1 cellular context compared by ENCODE assay signal in genomic region chr19:4182082-4182926, GRCh38.
TF ChIP-seq lines count a peak whose summit lies in the region.

Gene ANKRD24, plus strand, starts transcription at chr19:4182689. Its CDS starts 3,737 bp downstream, at chr19:4186426.
Gene SIRT6, minus strand, starts transcription at chr19:4182563. Its CDS starts 24 bp downstream, at chr19:4182539.

TF ChIP-seq in HepG2, 621 proteins besides CTCF, POLR2A, EP300 and RAD21 (continued from another document and continues in another):
- no peak for TF ChIP-seq BCLAF1 (IDR thresholded peaks at IDR 0.05)
- 0 out of 2 replicates have a peak, but pooled peaks have one; percentile 48 for TF ChIP-seq PRMT3 (CRISPR knock-in tag; IDR thresholded peaks at IDR 0.05; ENCODE audit: borderline replicate concordance, low read depth)
- TF ChIP-seq SNAPC5 (CRISPR knock-in tag; IDR thresholded peaks at IDR 0.05; ENCODE audit: borderline replicate concordance), result no peak
- peak; percentile 64 for TF ChIP-seq NCOA2 (CRISPR knock-in tag; IDR thresholded peaks at IDR 0.05)
- no peak for TF ChIP-seq ZNF292 (CRISPR knock-in tag; IDR thresholded peaks at IDR 0.05; ENCODE audit: borderline replicate concordance, low read depth)
- TF ChIP-seq PCBP1 (IDR thresholded peaks at IDR 0.05; ENCODE audit: borderline replicate concordance, low read depth, low read length), result peak; percentile 60; the same call in 1 of the 2 replicates
- TF ChIP-seq ZBTB40 (IDR thresholded peaks at IDR 0.05), result peak; percentile 100
- peak; percentile 100 for TF ChIP-seq ZBTB40 (CRISPR knock-in tag; IDR thresholded peaks at IDR 0.05)
- TF ChIP-seq HMGXB4 (CRISPR knock-in tag; IDR thresholded peaks at IDR 0.05; ENCODE audit: borderline replicate concordance in 1 of 2, low read depth in 1 of 2), result peak; percentile 70 to 90; a peak in 3 of 4 replicates
- TF ChIP-seq ZNF670 (CRISPR knock-in tag; IDR thresholded peaks at IDR 0.05; ENCODE audit: borderline replicate concordance), result peak; percentile 73; the same call in 1 of the 2 replicates
- no peak for TF ChIP-seq ZNF720 (CRISPR knock-in tag; IDR thresholded peaks at IDR 0.05)
- TF ChIP-seq ZNF775 (CRISPR knock-in tag; IDR thresholded peaks at IDR 0.05; ENCODE audit: borderline replicate concordance), result no peak
- TF ChIP-seq PHF21A (CRISPR knock-in tag; IDR thresholded peaks at IDR 0.05), result peak; percentile 92
- no peak for TF ChIP-seq ZNF691 (CRISPR knock-in tag; IDR thresholded peaks at IDR 0.05; ENCODE audit: borderline replicate concordance, low read depth)
- TF ChIP-seq RFXAP (CRISPR knock-in tag; IDR thresholded peaks at IDR 0.05; ENCODE audit: borderline replicate concordance), result peak; percentile 66
- peak; percentile 98 for TF ChIP-seq GATAD1 (CRISPR knock-in tag; IDR thresholded peaks at IDR 0.05)
- peak; percentile 67; the same call in 1 of the 2 replicates for TF ChIP-seq ZMYM2 (CRISPR knock-in tag; IDR thresholded peaks at IDR 0.05)
- TF ChIP-seq CENPX (CRISPR knock-in tag; IDR thresholded peaks at IDR 0.05), result no peak
- peak; percentile 87 for TF ChIP-seq ZNF274 (CRISPR knock-in tag; IDR thresholded peaks at IDR 0.05)
- TF ChIP-seq TSC22D2 (CRISPR knock-in tag; IDR thresholded peaks at IDR 0.05; ENCODE audit: borderline replicate concordance), result peak; percentile 47; the same call in 1 of the 2 replicates
- TF ChIP-seq ZNF746 (CRISPR knock-in tag; IDR thresholded peaks at IDR 0.05), result no peak
- TF ChIP-seq ZNF589 (CRISPR knock-in tag; conservative IDR thresholded peaks at IDR 0.05), result 0 out of 2 replicates have a peak, but pooled peaks have one; percentile 47
- no peak for TF ChIP-seq HINFP (CRISPR knock-in tag; IDR thresholded peaks at IDR 0.05; ENCODE audit: low read depth)
- no peak for TF ChIP-seq ZBTB7A (CRISPR knock-in tag; IDR thresholded peaks at IDR 0.05)
- no peak for TF ChIP-seq TOPORS (CRISPR knock-in tag; IDR thresholded peaks at IDR 0.05)
- TF ChIP-seq ZNF563 (CRISPR knock-in tag; IDR thresholded peaks at IDR 0.05), result peak; percentile 80
- TF ChIP-seq ZBTB7B (CRISPR knock-in tag; IDR thresholded peaks at IDR 0.05), result no peak
- TF ChIP-seq GZF1 (CRISPR knock-in tag; IDR thresholded peaks at IDR 0.05), result no peak
- no peak for TF ChIP-seq SALL2 (CRISPR knock-in tag; IDR thresholded peaks at IDR 0.05)
- no peak; the same call in 1 of the 2 replicates for TF ChIP-seq JUND (CRISPR knock-in tag; IDR thresholded peaks at IDR 0.05)
- TF ChIP-seq ZNF841 (CRISPR knock-in tag; IDR thresholded peaks at IDR 0.05; ENCODE audit: borderline replicate concordance), result no peak
- TF ChIP-seq ZBTB4 (CRISPR knock-in tag; IDR thresholded peaks at IDR 0.05; ENCODE audit: borderline replicate concordance), result 0 out of 2 replicates have a peak, but pooled peaks have one; percentile 38
- TF ChIP-seq GATAD2A (CRISPR knock-in tag; IDR thresholded peaks at IDR 0.05), result peak; percentile 78
- no peak for TF ChIP-seq ZNF530 (CRISPR knock-in tag; IDR thresholded peaks at IDR 0.05; ENCODE audit: low read depth)
- no peak for TF ChIP-seq ATRX (CRISPR knock-in tag; IDR thresholded peaks at IDR 0.05; ENCODE audit: borderline replicate concordance)
- 0 out of 2 replicates have a peak, but pooled peaks have one; percentile 32 for TF ChIP-seq KDM1A (CRISPR knock-in tag; IDR thresholded peaks at IDR 0.05)
